1 cellular context compared by ENCODE assay signal in genomic region chr3:34361921-34362320, GRCh38.
TF ChIP-seq lines count a peak whose summit lies in the region.

No MANE protein-coding gene starts in this region.

TF ChIP-seq in GM12878, 131 proteins besides CTCF, POLR2A, EP300 and RAD21 (continued from another document and continues in another):
- TF ChIP-seq PRDM15 (CRISPR knock-in tag; IDR thresholded peaks at IDR 0.05) (no peak), ZBTB4 (CRISPR knock-in tag; IDR thresholded peaks at IDR 0.05) (no peak), ZBTB11 (CRISPR knock-in tag; IDR thresholded peaks at IDR 0.05) (no peak), RFX5 (IDR thresholded peaks at IDR 0.05; ENCODE audit: low read depth, low read length) (no peak), ZSCAN29 (IDR thresholded peaks at IDR 0.05) (no peak), ZBTB40 (IDR thresholded peaks at IDR 0.05; ENCODE audit: borderline replicate concordance) (no peak), PKNOX1 (IDR thresholded peaks at IDR 0.05) (peak; percentile 48; the same call in 1 of the 2 replicates), NR2C1 (IDR thresholded peaks at IDR 0.05) (no peak), RUNX3 (IDR thresholded peaks at IDR 0.05; ENCODE audit: low read length) (peak; percentile 80), MYC (IDR thresholded peaks at IDR 0.05; ENCODE audit: insufficient read depth, insufficient read length, insufficient replicate concordance, low read length, severe bottlenecking) (no peak), JUNB (IDR thresholded peaks at IDR 0.05) (no peak; the same call in 1 of the 2 replicates), TCF12 (IDR thresholded peaks at IDR 0.05; ENCODE audit: low read depth, low read length) (no peak), ZNF24 (IDR thresholded peaks at IDR 0.05) (peak; percentile 39; the same call in 1 of the 2 replicates), CREM (IDR thresholded peaks at IDR 0.05; ENCODE audit: low read depth) (no peak), NFIC (IDR thresholded peaks at IDR 0.05; ENCODE audit: low read depth, low read length) (peak; percentile 52; the same call in 1 of the 2 replicates), CBX3 (IDR thresholded peaks at IDR 0.05; ENCODE audit: borderline replicate concordance, low read depth) (no peak), LARP7 (IDR thresholded peaks at IDR 0.05) (no peak), MTA2 (IDR thresholded peaks at IDR 0.05; ENCODE audit: low read depth) (peak; percentile 85; the same call in 1 of the 2 replicates), MXI1 (IDR thresholded peaks at IDR 0.05; ENCODE audit: low read depth, low read length) (no peak), ATF7 (IDR thresholded peaks at IDR 0.05; ENCODE audit: low read depth) (peak; percentile 93), ZNF384 (IDR thresholded peaks at IDR 0.05; ENCODE audit: borderline replicate concordance, low read depth, low read length) (no peak), NBN (IDR thresholded peaks at IDR 0.05) (peak; percentile 65; the same call in 1 of the 2 replicates), PAX5 (IDR thresholded peaks at IDR 0.05; ENCODE audit: borderline replicate concordance, low read depth, low read length) (peak; percentile 52; the same call in 1 of the 2 replicates), ZNF217 (IDR thresholded peaks at IDR 0.05) (no peak), ZBED1 (IDR thresholded peaks at IDR 0.05; ENCODE audit: borderline replicate concordance) (no peak), SP1 (IDR thresholded peaks at IDR 0.05; ENCODE audit: low read depth, low read length) (no peak), ZNF274 (IDR thresholded peaks at IDR 0.05; ENCODE audit: insufficient read depth, insufficient read length) (no peak), BCL3 (IDR thresholded peaks at IDR 0.05; ENCODE audit: borderline replicate concordance, insufficient read depth, low read depth, low read length, poor library complexity, severe bottlenecking) (no peak), MAX (IDR thresholded peaks at IDR 0.05; ENCODE audit: low read depth, low read length) (no peak; the same call in 1 of the 2 replicates), ZNF592 (IDR thresholded peaks at IDR 0.05) (no peak), POLR2AphosphoS2 (IDR thresholded peaks at IDR 0.05; ENCODE audit: low read depth, low read length) (no peak), ETV6 (conservative IDR thresholded peaks at IDR 0.05 in 1 of 2, IDR thresholded peaks at IDR 0.05 in 1 of 2; ENCODE audit: borderline replicate concordance in 1 of 2, low read depth in 1 of 2) (peak in 1 of 2 experiments; percentile 92; a peak in 2 of 4 replicates), RCOR1 (conservative IDR thresholded peaks at IDR 0.05; ENCODE audit: low read depth, low read length) (no peak)
